1 cellular context compared by ENCODE assay signal in the genomic region with DNA sequence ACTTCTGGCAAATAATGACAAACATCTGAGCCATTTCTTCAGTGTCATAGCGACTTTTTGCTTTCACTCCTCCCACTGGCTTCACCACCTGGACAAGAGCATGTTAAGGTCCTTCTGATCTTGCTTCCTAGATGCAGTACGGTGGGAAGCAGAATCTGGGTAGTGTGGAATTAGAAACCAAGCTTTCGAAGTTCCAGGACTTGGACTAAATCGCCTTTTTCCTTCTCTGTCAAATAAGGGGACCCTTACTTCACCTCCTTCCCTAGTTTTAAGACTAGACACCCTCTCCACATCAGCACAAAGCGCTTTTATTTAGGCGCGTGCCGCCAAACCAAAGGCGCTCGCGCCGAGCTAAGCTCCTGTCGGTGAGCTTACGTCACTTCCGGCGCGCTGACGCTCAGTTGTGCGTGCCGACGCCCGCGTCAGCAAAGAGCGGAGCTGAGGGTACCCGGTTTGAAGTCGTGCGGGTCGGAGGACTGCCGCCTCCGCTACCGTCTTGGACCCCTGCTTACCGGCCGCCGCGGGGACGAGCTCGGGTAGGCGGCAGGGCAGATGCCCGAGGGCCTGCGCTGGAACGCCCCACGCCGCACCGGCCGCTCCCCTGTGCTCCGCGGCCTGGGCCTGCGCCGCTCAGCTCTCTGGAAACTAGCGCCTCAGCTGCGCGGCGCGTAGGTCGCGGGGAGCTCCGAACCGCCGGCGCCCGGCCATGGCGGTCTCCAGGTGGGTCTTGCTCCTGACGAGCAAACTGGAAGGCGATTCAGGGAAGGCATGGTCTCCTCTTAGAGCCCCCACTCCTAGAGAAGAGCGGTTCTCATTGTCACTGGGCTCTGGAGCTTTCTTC.
TF ChIP-seq lines count a peak whose summit lies in the region.

A gene (plus strand): TSS at position 400 of the 841 bp plus-strand sequence. CDS start 307 bp downstream, at position 707.

TF ChIP-seq in K562, 482 proteins besides CTCF, POLR2A, EP300 and RAD21 (continued from another document and continues in another):
- TF ChIP-seq, protein P1, sequence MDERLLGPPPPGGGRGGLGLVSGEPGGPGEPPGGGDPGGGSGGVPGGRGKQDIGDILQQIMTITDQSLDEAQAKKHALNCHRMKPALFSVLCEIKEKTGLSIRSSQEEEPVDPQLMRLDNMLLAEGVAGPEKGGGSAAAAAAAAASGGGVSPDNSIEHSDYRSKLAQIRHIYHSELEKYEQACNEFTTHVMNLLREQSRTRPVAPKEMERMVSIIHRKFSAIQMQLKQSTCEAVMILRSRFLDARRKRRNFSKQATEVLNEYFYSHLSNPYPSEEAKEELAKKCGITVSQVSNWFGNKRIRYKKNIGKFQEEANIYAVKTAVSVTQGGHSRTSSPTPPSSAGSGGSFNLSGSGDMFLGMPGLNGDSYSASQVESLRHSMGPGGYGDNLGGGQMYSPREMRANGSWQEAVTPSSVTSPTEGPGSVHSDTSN (CRISPR knock-in tag; IDR thresholded peaks at IDR 0.05; ENCODE audit: low read depth) = no peak
- TF ChIP-seq, protein P1 (tag; conservative IDR thresholded peaks at IDR 0.05; ENCODE audit: low read depth) = no peak
- TF ChIP-seq ZFP36 (IDR thresholded peaks at IDR 0.05; ENCODE audit: low read depth, low read length, partially characterized antibody) (no peak), SMAD2 (IDR thresholded peaks at IDR 0.05; ENCODE audit: low read depth, low read length) (no peak), HDAC6 (IDR thresholded peaks at IDR 0.05; ENCODE audit: low read depth, low read length) (no peak), SNRNP70 (optimal IDR thresholded peaks at IDR 0.05; ENCODE audit: low read depth, low read length) (no peak), ZNF586 (CRISPR knock-in tag; conservative IDR thresholded peaks at IDR 0.05) (no peak), KAT2B (IDR thresholded peaks at IDR 0.05; ENCODE audit: low read depth, low read length) (no peak), SMARCA4 (IDR thresholded peaks at IDR 0.05) (no peak), PHF21A (IDR thresholded peaks at IDR 0.05; ENCODE audit: borderline replicate concordance, low read depth) (no peak), ZNF589 (CRISPR knock-in tag; IDR thresholded peaks at IDR 0.05; ENCODE audit: low read depth) (no peak), ZNF507 (tag; conservative IDR thresholded peaks at IDR 0.05) (no peak), CREBBP (IDR thresholded peaks at IDR 0.05; ENCODE audit: low read depth, low read length) (no peak), ZSCAN32 (CRISPR knock-in tag; IDR thresholded peaks at IDR 0.05) (no peak), ZNF584 (CRISPR knock-in tag; IDR thresholded peaks at IDR 0.05; ENCODE audit: low read depth) (no peak), RAD51 (IDR thresholded peaks at IDR 0.05; ENCODE audit: borderline replicate concordance, low read depth) (no peak), ZNF324 (CRISPR knock-in tag; IDR thresholded peaks at IDR 0.05) (no peak), ZNF140 (CRISPR knock-in tag; IDR thresholded peaks at IDR 0.05) (no peak), FIP1L1 (IDR thresholded peaks at IDR 0.05; ENCODE audit: low read depth, low read length, poor library complexity, severe bottlenecking) (peak; percentile 39), KLF10 (CRISPR knock-in tag; IDR thresholded peaks at IDR 0.05) (no peak), NBN (IDR thresholded peaks at IDR 0.05; ENCODE audit: low read depth) (0 out of 2 replicates have a peak, but pooled peaks have one; percentile 59), HNRNPLL (IDR thresholded peaks at IDR 0.05; ENCODE audit: low read depth, low read length, poor library complexity, severe bottlenecking) (peak; percentile 82), ESRRA (IDR thresholded peaks at IDR 0.05; ENCODE audit: borderline replicate concordance, low read depth) (0 out of 2 replicates have a peak, but pooled peaks have one; percentile 37), ZNF146 (CRISPR knock-in tag; IDR thresholded peaks at IDR 0.05; ENCODE audit: unreplicated experiment) (no peak), ZNF436 (CRISPR knock-in tag; IDR thresholded peaks at IDR 0.05) (no peak), KLF13 (tag; IDR thresholded peaks at IDR 0.05; ENCODE audit: borderline replicate concordance, low read depth) (no peak), CBFA2T3 (IDR thresholded peaks at IDR 0.05) (no peak; the same call in 1 of the 2 replicates), DNMT1 (IDR thresholded peaks at IDR 0.05) (no peak), ZNF41 (CRISPR knock-in tag; conservative IDR thresholded peaks at IDR 0.05) (no peak), ZZZ3 (IDR thresholded peaks at IDR 0.05) (no peak), BCOR (IDR thresholded peaks at IDR 0.05) (no peak), SRSF1 (IDR thresholded peaks at IDR 0.05; ENCODE audit: low read depth, low read length) (no peak), BHLHE40 (IDR thresholded peaks at IDR 0.05; ENCODE audit: low read length) (peak; percentile 78), FOXJ3 (CRISPR knock-in tag; IDR thresholded peaks at IDR 0.05) (no peak), NRF1 (conservative IDR thresholded peaks at IDR 0.05 in 1 of 2, IDR thresholded peaks at IDR 0.05 in 1 of 2) (peak; percentile 87 to 89), BMI1 (IDR thresholded peaks at IDR 0.05; ENCODE audit: low read length) (no peak), L3MBTL2 (IDR thresholded peaks at IDR 0.05) (peak; percentile 91)
- TF ChIP-seq, protein P2, sequence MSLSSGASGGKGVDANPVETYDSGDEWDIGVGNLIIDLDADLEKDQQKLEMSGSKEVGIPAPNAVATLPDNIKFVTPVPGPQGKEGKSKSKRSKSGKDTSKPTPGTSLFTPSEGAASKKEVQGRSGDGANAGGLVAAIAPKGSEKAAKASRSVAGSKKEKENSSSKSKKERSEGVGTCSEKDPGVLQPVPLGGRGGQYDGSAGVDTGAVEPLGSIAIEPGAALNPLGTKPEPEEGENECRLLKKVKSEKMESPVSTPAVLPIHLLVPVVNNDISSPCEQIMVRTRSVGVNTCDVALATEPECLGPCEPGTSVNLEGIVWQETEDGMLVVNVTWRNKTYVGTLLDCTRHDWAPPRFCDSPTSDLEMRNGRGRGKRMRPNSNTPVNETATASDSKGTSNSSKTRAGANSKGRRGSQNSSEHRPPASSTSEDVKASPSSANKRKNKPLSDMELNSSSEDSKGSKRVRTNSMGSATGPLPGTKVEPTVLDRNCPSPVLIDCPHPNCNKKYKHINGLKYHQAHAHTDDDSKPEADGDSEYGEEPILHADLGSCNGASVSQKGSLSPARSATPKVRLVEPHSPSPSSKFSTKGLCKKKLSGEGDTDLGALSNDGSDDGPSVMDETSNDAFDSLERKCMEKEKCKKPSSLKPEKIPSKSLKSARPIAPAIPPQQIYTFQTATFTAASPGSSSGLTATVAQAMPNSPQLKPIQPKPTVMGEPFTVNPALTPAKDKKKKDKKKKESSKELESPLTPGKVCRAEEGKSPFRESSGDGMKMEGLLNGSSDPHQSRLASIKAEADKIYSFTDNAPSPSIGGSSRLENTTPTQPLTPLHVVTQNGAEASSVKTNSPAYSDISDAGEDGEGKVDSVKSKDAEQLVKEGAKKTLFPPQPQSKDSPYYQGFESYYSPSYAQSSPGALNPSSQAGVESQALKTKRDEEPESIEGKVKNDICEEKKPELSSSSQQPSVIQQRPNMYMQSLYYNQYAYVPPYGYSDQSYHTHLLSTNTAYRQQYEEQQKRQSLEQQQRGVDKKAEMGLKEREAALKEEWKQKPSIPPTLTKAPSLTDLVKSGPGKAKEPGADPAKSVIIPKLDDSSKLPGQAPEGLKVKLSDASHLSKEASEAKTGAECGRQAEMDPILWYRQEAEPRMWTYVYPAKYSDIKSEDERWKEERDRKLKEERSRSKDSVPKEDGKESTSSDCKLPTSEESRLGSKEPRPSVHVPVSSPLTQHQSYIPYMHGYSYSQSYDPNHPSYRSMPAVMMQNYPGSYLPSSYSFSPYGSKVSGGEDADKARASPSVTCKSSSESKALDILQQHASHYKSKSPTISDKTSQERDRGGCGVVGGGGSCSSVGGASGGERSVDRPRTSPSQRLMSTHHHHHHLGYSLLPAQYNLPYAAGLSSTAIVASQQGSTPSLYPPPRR (CRISPR knock-in tag; IDR thresholded peaks at IDR 0.05; ENCODE audit: borderline replicate concordance) = no peak
- TF ChIP-seq, protein P3, sequence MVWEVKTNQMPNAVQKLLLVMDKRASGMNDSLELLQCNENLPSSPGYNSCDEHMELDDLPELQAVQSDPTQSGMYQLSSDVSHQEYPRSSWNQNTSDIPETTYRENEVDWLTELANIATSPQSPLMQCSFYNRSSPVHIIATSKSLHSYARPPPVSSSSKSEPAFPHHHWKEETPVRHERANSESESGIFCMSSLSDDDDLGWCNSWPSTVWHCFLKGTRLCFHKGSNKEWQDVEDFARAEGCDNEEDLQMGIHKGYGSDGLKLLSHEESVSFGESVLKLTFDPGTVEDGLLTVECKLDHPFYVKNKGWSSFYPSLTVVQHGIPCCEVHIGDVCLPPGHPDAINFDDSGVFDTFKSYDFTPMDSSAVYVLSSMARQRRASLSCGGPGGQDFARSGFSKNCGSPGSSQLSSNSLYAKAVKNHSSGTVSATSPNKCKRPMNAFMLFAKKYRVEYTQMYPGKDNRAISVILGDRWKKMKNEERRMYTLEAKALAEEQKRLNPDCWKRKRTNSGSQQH (CRISPR knock-in tag; IDR thresholded peaks at IDR 0.05) = no peak; the same call in 1 of the 2 replicates
- TF ChIP-seq, protein P4, sequence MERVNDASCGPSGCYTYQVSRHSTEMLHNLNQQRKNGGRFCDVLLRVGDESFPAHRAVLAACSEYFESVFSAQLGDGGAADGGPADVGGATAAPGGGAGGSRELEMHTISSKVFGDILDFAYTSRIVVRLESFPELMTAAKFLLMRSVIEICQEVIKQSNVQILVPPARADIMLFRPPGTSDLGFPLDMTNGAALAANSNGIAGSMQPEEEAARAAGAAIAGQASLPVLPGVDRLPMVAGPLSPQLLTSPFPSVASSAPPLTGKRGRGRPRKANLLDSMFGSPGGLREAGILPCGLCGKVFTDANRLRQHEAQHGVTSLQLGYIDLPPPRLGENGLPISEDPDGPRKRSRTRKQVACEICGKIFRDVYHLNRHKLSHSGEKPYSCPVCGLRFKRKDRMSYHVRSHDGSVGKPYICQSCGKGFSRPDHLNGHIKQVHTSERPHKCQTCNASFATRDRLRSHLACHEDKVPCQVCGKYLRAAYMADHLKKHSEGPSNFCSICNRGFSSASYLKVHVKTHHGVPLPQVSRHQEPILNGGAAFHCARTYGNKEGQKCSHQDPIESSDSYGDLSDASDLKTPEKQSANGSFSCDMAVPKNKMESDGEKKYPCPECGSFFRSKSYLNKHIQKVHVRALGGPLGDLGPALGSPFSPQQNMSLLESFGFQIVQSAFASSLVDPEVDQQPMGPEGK (CRISPR knock-in tag; IDR thresholded peaks at IDR 0.05; ENCODE audit: borderline replicate concordance) = no peak
- TF ChIP-seq, protein P5, sequence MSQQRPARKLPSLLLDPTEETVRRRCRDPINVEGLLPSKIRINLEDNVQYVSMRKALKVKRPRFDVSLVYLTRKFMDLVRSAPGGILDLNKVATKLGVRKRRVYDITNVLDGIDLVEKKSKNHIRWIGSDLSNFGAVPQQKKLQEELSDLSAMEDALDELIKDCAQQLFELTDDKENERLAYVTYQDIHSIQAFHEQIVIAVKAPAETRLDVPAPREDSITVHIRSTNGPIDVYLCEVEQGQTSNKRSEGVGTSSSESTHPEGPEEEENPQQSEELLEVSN (IDR thresholded peaks at IDR 0.05; ENCODE audit: borderline replicate concordance in 1 of 2, extremely low read depth in 1 of 2, insufficient read depth in 1 of 2, insufficient read length in 1 of 2, low read depth in 1 of 2, low read length in 1 of 2, poor library complexity in 1 of 2, severe bottlenecking in 1 of 2) = peak; percentile 21 to 87
- TF ChIP-seq, protein P6, sequence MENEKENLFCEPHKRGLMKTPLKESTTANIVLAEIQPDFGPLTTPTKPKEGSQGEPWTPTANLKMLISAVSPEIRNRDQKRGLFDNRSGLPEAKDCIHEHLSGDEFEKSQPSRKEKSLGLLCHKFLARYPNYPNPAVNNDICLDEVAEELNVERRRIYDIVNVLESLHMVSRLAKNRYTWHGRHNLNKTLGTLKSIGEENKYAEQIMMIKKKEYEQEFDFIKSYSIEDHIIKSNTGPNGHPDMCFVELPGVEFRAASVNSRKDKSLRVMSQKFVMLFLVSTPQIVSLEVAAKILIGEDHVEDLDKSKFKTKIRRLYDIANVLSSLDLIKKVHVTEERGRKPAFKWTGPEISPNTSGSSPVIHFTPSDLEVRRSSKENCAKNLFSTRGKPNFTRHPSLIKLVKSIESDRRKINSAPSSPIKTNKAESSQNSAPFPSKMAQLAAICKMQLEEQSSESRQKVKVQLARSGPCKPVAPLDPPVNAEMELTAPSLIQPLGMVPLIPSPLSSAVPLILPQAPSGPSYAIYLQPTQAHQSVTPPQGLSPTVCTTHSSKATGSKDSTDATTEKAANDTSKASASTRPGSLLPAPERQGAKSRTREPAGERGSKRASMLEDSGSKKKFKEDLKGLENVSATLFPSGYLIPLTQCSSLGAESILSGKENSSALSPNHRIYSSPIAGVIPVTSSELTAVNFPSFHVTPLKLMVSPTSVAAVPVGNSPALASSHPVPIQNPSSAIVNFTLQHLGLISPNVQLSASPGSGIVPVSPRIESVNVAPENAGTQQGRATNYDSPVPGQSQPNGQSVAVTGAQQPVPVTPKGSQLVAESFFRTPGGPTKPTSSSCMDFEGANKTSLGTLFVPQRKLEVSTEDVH (IDR thresholded peaks at IDR 0.05; ENCODE audit: low read depth, partially characterized antibody) = no peak
- TF ChIP-seq, protein P7, sequence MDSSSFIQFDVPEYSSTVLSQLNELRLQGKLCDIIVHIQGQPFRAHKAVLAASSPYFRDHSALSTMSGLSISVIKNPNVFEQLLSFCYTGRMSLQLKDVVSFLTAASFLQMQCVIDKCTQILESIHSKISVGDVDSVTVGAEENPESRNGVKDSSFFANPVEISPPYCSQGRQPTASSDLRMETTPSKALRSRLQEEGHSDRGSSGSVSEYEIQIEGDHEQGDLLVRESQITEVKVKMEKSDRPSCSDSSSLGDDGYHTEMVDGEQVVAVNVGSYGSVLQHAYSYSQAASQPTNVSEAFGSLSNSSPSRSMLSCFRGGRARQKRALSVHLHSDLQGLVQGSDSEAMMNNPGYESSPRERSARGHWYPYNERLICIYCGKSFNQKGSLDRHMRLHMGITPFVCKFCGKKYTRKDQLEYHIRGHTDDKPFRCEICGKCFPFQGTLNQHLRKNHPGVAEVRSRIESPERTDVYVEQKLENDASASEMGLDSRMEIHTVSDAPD (CRISPR knock-in tag; IDR thresholded peaks at IDR 0.05) = no peak
